Comparison of ENCODE assay signal across 8 cellular contexts in the genomic region with DNA sequence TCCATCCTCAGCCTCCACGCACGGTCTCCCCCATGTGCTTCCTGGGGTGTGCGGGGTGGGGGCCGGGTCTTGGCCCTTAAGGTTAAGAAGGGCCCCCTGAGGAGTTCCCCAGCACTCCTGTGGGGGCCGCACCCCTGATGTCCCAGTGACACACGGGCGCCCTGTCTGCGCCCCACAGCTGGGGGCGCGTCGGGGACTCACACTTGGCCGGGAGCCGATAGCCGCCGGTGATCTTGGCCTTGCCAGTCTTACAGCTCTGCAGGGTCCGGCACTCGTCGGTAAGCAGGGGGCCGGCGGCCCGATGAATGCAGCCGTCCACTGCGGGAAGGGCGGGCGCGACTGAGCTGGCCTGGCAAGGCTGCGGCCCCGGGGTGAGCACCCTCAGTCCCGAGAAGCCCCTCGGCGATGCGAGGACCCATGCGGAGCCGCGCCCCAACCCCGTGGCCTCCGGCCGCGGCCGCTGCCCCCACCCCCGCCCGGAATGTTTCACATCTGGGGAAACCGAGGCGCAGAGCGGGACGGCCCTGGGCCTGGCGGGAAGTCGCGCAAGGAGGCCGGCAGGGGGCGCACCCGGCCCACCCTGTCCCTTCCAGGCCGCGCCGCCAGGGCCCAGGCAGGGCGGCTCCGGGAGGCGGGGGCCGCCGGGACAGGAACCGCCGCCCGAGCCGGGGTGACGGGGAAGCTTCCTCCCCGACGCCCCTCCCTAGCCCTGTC. TPM values are rescaled to one million over a fixed set of nuclear protein-coding genes. Genes with fewer than 3 reads are reported as not detected.
DNase-seq lines count a peak whose midpoint lies in the region; ATAC-seq lines count a peak whose summit lies in the region.

No MANE protein-coding gene starts in this region.

- no peak overlapping the region for H2BK120ac ChIP-seq in mesendoderm (ENCODE audit: low read depth, low read length)

- H3K23ac ChIP-seq in mesendoderm (ENCODE audit: low read length) = no peak overlapping the region

- CTCF ChIA-PET in activated CD8-positive, alpha-beta memory T cell treated with anti-CD3 and anti-CD28 coated beads, Interleukin-2, amount 10 ng/mL, durations not matched to agents 7 days and 5 days (lab: Charles Lee) = interaction anchor here (0.6 to 4.6 kb wide), 43 partner anchors 9 to 317 kb away, joined by 3 to 123 read pairs (median 4); partner anchors contain the start of genes FKBP2, OTUB1, PRDX5 and TRMT112

- no peaks in the 10 kb centered on the region for H3K9me3 Mint-ChIP-seq in activated CD8-positive, alpha-beta memory T cell treated with anti-CD3 and anti-CD28 coated beads, Interleukin-2, amount 10 ng/mL, durations not matched to agents 7 days and 5 days (ENCODE audit: low read depth)
- no peaks in the 10 kb centered on the region for H3K9me3 Mint-ChIP-seq in effector memory CD8-positive, alpha-beta T cell

- H3K27me3 Mint-ChIP-seq in activated CD8-positive, alpha-beta memory T cell treated with anti-CD3 and anti-CD28 coated beads, Interleukin-2, amount 10 ng/mL, durations not matched to agents 7 days and 5 days = peaks cover 7% of the 10 kb centered on the region
- no peaks in the 10 kb centered on the region for H3K27me3 Mint-ChIP-seq in effector memory CD8-positive, alpha-beta T cell

- H2BK5ac ChIP-seq in mesendoderm (ENCODE audit: low read length) = no peak overlapping the region

- no peaks in the 10 kb centered on the region for H3K79me1 ChIP-seq in mesendoderm (ENCODE audit: low read length)

- no peak overlapping the region for H2BK15ac ChIP-seq in mesendoderm (replicated peaks; ENCODE audit: low read depth)

- peak; percentile 50 for ATAC-seq in HG03460 (IDR thresholded peaks at IDR 0.05; ENCODE audit: unreplicated experiment)
- peak; percentile 89 for ATAC-seq in activated CD8-positive, alpha-beta memory T cell treated with anti-CD3 and anti-CD28 coated beads, Interleukin-2, amount 10 ng/mL, durations not matched to agents 7 days and 5 days
- peak; percentile 84 for ATAC-seq in effector memory CD8-positive, alpha-beta T cell (replicated peaks)

- H3K27ac ChIP-seq in mesendoderm (ENCODE audit: low read depth, low read length) = no peak overlapping the region

- no CpG with 5 or more reads among the region's 67 CpGs for WGBS in mesendoderm (ENCODE audit: extremely low coverage, insufficient coverage, low lambda C conversion rate)

- peaks cover 11% of the 10 kb centered on the region for H3K36me3 Mint-ChIP-seq in activated CD8-positive, alpha-beta memory T cell treated with anti-CD3 and anti-CD28 coated beads, Interleukin-2, amount 10 ng/mL, durations not matched to agents 7 days and 5 days
- H3K36me3 Mint-ChIP-seq in effector memory CD8-positive, alpha-beta T cell (ENCODE audit: insufficient read depth) = peaks cover 15% of the 10 kb centered on the region

- DNase-seq in ELF-1 (ENCODE audit: low read depth, low spot score) (peak; percentile 80), mesendoderm (peak; percentile 84), SKM-1 treated with dmso at 0.1 percent for 144 hours (lab: John Stamatoyannopoulos, UW; ENCODE audit: unreplicated experiment) (no peak), DMS79 (lab: John Stamatoyannopoulos, UW) (no peak)
- DNase-seq in activated CD8-positive, alpha-beta memory T cell treated with anti-CD3 and anti-CD28 coated beads, Interleukin-2, amount 10 ng/mL, durations not matched to agents 7 days and 5 days = peak; percentile 77
- DNase-seq in effector memory CD8-positive, alpha-beta T cell = peak; percentile 58 to 71 (median 70)
- peak; percentile 21 to 46 for DNase-seq in stimulated activated CD8-positive, alpha-beta memory T cell treated with anti-CD3 and anti-CD28 coated beads, Interleukin-15, amount 100 ng/mL, for 4 hours (ENCODE audit: low read depth in 2 of 2)

- H3K4me3 Mint-ChIP-seq in activated CD8-positive, alpha-beta memory T cell treated with anti-CD3 and anti-CD28 coated beads, Interleukin-2, amount 10 ng/mL, durations not matched to agents 7 days and 5 days = no peak overlapping the region
- H3K4me3 Mint-ChIP-seq in effector memory CD8-positive, alpha-beta T cell = peak overlapping the region; percentile 69 to 72

- peaks cover 8% of the 10 kb centered on the region for H3K36me3 ChIP-seq in mesendoderm (ENCODE audit: control insufficient read depth, insufficient read depth, low read length)

- H3K18ac ChIP-seq in mesendoderm (ENCODE audit: low read length) = no peak overlapping the region

- no peak overlapping the region for H2AK5ac ChIP-seq in mesendoderm (ENCODE audit: low read length)

- H3K27me3 ChIP-seq in mesendoderm (ENCODE audit: insufficient read depth, low read length, poor library complexity) = no peaks in the 10 kb centered on the region

- no peak overlapping the region for H4K5ac ChIP-seq in mesendoderm (ENCODE audit: low read length)

- H3K4me3 ChIP-seq in mesendoderm (ENCODE audit: low read length) = no peak overlapping the region

- peaks cover 5% of the 10 kb centered on the region for H3K4me1 Mint-ChIP-seq in activated CD8-positive, alpha-beta memory T cell treated with anti-CD3 and anti-CD28 coated beads, Interleukin-2, amount 10 ng/mL, durations not matched to agents 7 days and 5 days
- H3K4me1 Mint-ChIP-seq in effector memory CD8-positive, alpha-beta T cell (ENCODE audit: low read depth in 2 of 2) = peaks cover 19 to 21% of the 10 kb centered on the region in 2 donors

- H3K27ac Mint-ChIP-seq in activated CD8-positive, alpha-beta memory T cell treated with anti-CD3 and anti-CD28 coated beads, Interleukin-2, amount 10 ng/mL, durations not matched to agents 7 days and 5 days = no peak overlapping the region
- peak overlapping the region in 1 of 2 donors; percentile 26 for H3K27ac Mint-ChIP-seq in effector memory CD8-positive, alpha-beta T cell

- peak overlapping the region; percentile 64 for H3K56ac ChIP-seq in mesendoderm (ENCODE audit: low read length)

- no peak overlapping the region for H4K8ac ChIP-seq in mesendoderm (ENCODE audit: low read depth, low read length)

- H3K9ac ChIP-seq in mesendoderm (ENCODE audit: low read length) = peak overlapping the region; percentile 48

- H3K79me2 ChIP-seq in mesendoderm (ENCODE audit: control insufficient read depth, insufficient read depth, low read length) = no peaks in the 10 kb centered on the region

- H3K4ac ChIP-seq in mesendoderm (ENCODE audit: low read depth, low read length) = no peak overlapping the region

- H3K4me1 ChIP-seq in mesendoderm (ENCODE audit: control insufficient read depth, low read depth, low read length) = peaks cover 2% of the 10 kb centered on the region

- peak overlapping the region; percentile 48 for H3K4me2 ChIP-seq in mesendoderm (ENCODE audit: low read length)

RNA-seq across cellular contexts. Expression of gene OTUB1, which starts 13.9 kb away (rescaled TPM):
- 10 to 100 TPM; 90.1 to 97.6 TPM for total RNA-seq in activated CD8-positive, alpha-beta memory T cell treated with anti-CD3 and anti-CD28 coated beads, Interleukin-2, amount 10 ng/mL, durations not matched to agents 7 days and 5 days
- polyA plus RNA-seq in mesendoderm (2013, experiment 1 of 2) = 82.6 TPM
- 80.4 TPM for polyA plus RNA-seq in mesendoderm (2013, experiment 2 of 2)

RNA-seq across cellular contexts. Expression of gene COX8A, which starts 25.8 kb away (rescaled TPM):
- 100 to 1,000 TPM; 445 to 484 TPM for total RNA-seq in activated CD8-positive, alpha-beta memory T cell treated with anti-CD3 and anti-CD28 coated beads, Interleukin-2, amount 10 ng/mL, durations not matched to agents 7 days and 5 days
- polyA plus RNA-seq in mesendoderm (2013, experiment 1 of 2) = 485 TPM
- polyA plus RNA-seq in mesendoderm (2013, experiment 2 of 2) = 460 TPM

RNA-seq across cellular contexts. Expression of gene FLRT1, which starts 35.5 kb away (rescaled TPM):
- not detected for total RNA-seq in activated CD8-positive, alpha-beta memory T cell treated with anti-CD3 and anti-CD28 coated beads, Interleukin-2, amount 10 ng/mL, durations not matched to agents 7 days and 5 days
- 0.03 TPM for polyA plus RNA-seq in mesendoderm (2013, experiment 1 of 2)
- polyA plus RNA-seq in mesendoderm (2013, experiment 2 of 2) = 0.03 TPM

Comparison
In these comparisons a context has a peak if more than half of its experiments do, and no peak if none do; other contexts are left out.
1. DNase-seq: peak in ELF-1 (single experiment), activated CD8-positive, alpha-beta memory T cell treated with anti-CD3 and anti-CD28 coated beads, Interleukin-2, amount 10 ng/mL, durations not matched to agents 7 days and 5 days (single experiment), effector memory CD8-positive, alpha-beta T cell (3 of 3), mesendoderm (single experiment) and stimulated activated CD8-positive, alpha-beta memory T cell treated with anti-CD3 and anti-CD28 coated beads, Interleukin-15, amount 100 ng/mL, for 4 hours (2 of 2); none in SKM-1 treated with dmso at 0.1 percent for 144 hours (single experiment) and DMS79 (single experiment).
2. Peak in every context shown above with its lines, with median percentiles within 50 percentile points of each other: ATAC-seq.